Comparison of ENCODE assay signal across 8 cellular contexts in the genomic region with DNA sequence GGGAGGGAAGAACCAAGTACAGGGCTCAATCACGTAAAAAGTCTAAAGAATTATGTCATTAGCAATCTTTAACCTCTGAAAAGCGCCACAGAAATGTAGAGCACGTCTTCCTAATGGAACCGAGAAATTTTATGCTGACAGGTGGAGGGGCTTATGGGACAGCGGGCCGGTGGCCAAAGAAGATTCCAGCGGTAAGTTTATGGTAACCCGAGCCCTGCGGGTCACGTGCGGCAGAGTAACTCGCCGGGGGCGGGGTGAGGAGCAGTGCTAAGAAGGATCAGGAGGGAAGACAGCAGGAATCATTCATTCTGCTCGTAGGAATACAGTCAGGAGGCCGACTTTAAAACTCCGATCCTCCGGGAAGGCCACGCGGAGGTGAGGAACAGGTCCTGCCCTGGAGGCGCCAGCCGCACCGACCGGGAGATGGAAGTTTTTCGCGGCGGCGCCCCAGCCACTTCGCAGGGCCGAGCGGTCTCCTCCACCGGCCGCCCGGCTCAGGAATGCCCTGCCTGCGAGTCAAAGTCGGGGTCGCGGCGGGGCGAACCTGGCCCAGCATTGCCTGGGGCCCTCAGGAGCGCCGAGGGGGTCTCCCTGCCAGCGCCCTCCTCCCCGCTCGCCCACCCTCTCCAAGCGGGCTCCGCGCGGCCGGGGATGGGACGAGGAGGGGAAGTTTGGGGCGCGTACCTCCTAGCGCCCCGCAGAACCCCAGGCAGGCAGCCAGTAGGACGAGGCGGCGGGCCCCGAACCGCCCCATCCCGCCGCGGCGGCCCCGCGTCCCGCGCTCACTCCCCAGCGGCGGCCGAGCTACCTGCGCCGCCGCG.
A peak's percentile ranks its signal among the peaks of the same experiment; 100 is the strongest.
DNase-seq lines count a peak whose midpoint lies in the region; ATAC-seq and TF ChIP-seq lines count a peak whose summit lies in the region.

No MANE protein-coding gene starts in this region.

- H3K9me3 ChIP-seq in mucosa of rectum (ENCODE audit: control insufficient read depth in 2 of 2, low read length in 2 of 2): no peaks in the 10 kb centered on the region

- H3K27me3 ChIP-seq in mucosa of rectum (ENCODE audit: control insufficient read depth in 2 of 2, insufficient read depth in 2 of 2, low read length in 2 of 2): peaks cover 27 to 31% of the 10 kb centered on the region in 2 donors

- no peaks in the 10 kb centered on the region for H3K36me3 ChIP-seq in mucosa of rectum (ENCODE audit: control insufficient read depth in 2 of 2, insufficient read depth in 2 of 2, low read length in 2 of 2)

- TF ChIP-seq CTCF in AG10803 (conservative IDR thresholded peaks at IDR 0.05; ENCODE audit: low read length) (no peak), epithelial cell of proximal tubule (conservative IDR thresholded peaks at IDR 0.05; ENCODE audit: low read depth, low read length) (no peak)

- ATAC-seq in GM21390 (IDR thresholded peaks at IDR 0.05; ENCODE audit: unreplicated experiment) (no peak), HG03521 (IDR thresholded peaks at IDR 0.05; ENCODE audit: unreplicated experiment) (no peak)

- H3K4me1 ChIP-seq in mucosa of rectum (ENCODE audit: control insufficient read depth in 2 of 2, insufficient read depth in 2 of 2, low read length in 2 of 2): peaks cover 0 to 3% of the 10 kb centered on the region in 2 donors

- no peak overlapping the region for H3K9ac ChIP-seq in mucosa of rectum (ENCODE audit: low read depth in 1 of 2, low read length in 2 of 2)

- no peak for TF ChIP-seq POLR2A in erythroblast (IDR thresholded peaks at IDR 0.05; ENCODE audit: low read length)

- DNase-seq in AG10803 (ENCODE audit: low read depth): peak; percentile 52
- DNase-seq in NCI-H82 treated with DMSO at 0.1 percent for 48 hours (lab: John Stamatoyannopoulos, UW; ENCODE audit: unreplicated experiment): peak; percentile 39
- DNase-seq in epithelial cell of proximal tubule (ENCODE audit: low read depth): no peak
- no peak for DNase-seq in erythroblast (lab: John Stamatoyannopoulos, UW)
- no peak for DNase-seq in GDM1 (lab: John Stamatoyannopoulos, UW)

- H3K4me3 ChIP-seq in AG10803 (ENCODE audit: low read length) (peak overlapping the region; percentile 58), epithelial cell of proximal tubule (ENCODE audit: low read depth, low read length) (peak overlapping the region; percentile 56), mucosa of rectum (ENCODE audit: low read length in 2 of 2) (peak overlapping the region; percentile 43 to 63)

- no peak overlapping the region for H3K27ac ChIP-seq in mucosa of rectum (ENCODE audit: low read depth in 2 of 2, low read length in 2 of 2)

Comparison
In these comparisons a context has a peak if more than half of its experiments do, and no peak if none do; other contexts are left out.
1. DNase-seq: peak in AG10803 (single experiment) and NCI-H82 treated with DMSO at 0.1 percent for 48 hours (single experiment); none in epithelial cell of proximal tubule (single experiment), erythroblast (0 of 2) and GDM1 (single experiment).
2. Peak in every context shown above with its lines, with median percentiles within 50 percentile points of each other: H3K4me3 ChIP-seq.